Comparison of ENCODE assay signal across 5 cellular contexts in the genomic region with DNA sequence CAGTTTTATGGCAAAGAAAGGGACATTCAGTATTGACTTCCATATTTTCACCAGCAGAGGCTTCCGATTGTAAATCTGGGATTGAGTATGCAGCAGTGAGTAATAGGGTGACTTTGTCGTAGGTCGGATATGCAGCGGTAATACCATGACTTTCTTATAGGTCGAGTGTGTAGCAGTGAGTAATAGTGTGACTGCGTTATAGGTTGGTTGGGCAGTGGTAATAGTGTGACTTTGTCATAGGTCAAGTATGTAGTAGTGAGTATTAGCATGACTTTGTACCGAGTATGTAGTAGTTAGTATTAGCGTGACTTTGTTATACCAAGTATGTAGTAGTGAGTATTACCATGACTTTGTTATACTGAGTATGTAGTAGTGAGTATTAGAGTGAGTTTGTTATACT.
"Had no signal": no experiment of that assay in that cellular context is flagged by ENCODE, and none has a peak within 500 bp of the region (broad histone marks: within the 10 kb centered on the region; RNA-seq: fewer than 3 reads in every experiment).

No MANE protein-coding gene starts in this region.

- ATAC-seq: GM23338, HepG2 had no signal

- H3K4me3 Mint-ChIP-seq: GM23338, H9, IgD-negative memory B cell had no signal

- H3K4me1 Mint-ChIP-seq: GM23338, H9, IgD-negative memory B cell had no signal

- DNase-seq: H9, HCEC 1CT had no signal

- H3K27ac Mint-ChIP-seq: GM23338, H9, IgD-negative memory B cell had no signal

- H3K36me3 Mint-ChIP-seq: IgD-negative memory B cell had no signal
